In genomic region chr2:113838277-113838676, GRCh38 we compare ENCODE assay signal across 35 cellular contexts. TPM values are rescaled to one million over a fixed set of nuclear protein-coding genes. Genes with fewer than 3 reads are reported as not detected.
DNase-seq lines count a peak whose midpoint lies in the region; ATAC-seq, FAIRE-seq and TF ChIP-seq lines count a peak whose summit lies in the region.
"Had no signal": no experiment of that assay in that cellular context is flagged by ENCODE, and none has a peak within 500 bp of the region (broad histone marks: within the 10 kb centered on the region; RNA-seq: fewer than 3 reads in every experiment).

No MANE protein-coding gene starts in this region.

- no TSS peak for BruUV-seq in HepG2 (replicated peaks; lab: Mats Ljungman, UMichigan)

- ATAC-seq in HepG2 (peak; percentile 79), right lobe of liver (no peak), GM19023 (IDR thresholded peaks at IDR 0.05; ENCODE audit: unreplicated experiment) (no peak)
- ATAC-seq: A549; CD8-positive, alpha-beta T cell had no signal

- no peak overlapping the region for H3K27ac ChIP-seq in HepG2 (ENCODE audit: extremely low read length, insufficient read depth, low read length)
- H3K27ac ChIP-seq in right lobe of liver = no peak overlapping the region
- H3K27ac ChIP-seq in liver (ENCODE audit: low read depth in 1 of 2, low read length in 2 of 2) = no peak overlapping the region
- H3K27ac ChIP-seq: 22Rv1; A549; BLaER1; BLaER1 treated with 17β-estradiol and CSF1 and Interleukin-3, amounts not matched to agents 10 nM and 100 nM; C4-2B had no signal

- no peaks in the 10 kb centered on the region for H4K20me1 ChIP-seq in HepG2 (ENCODE audit: insufficient read depth, low read length)
- H4K20me1 ChIP-seq: BLaER1; BLaER1 treated with 17β-estradiol and CSF1 and Interleukin-3, amounts not matched to agents 10 nM and 100 nM had no signal

- CTCF ChIA-PET in HepG2 (lab: Yijun Ruan, JAX; ENCODE audit: low intra/inter-chr PET ratio, low total read pairs) = no interaction called here

- H3K4me1 ChIP-seq in HepG2 (ENCODE audit: insufficient read depth, low read length) = peaks cover 32% of the 10 kb centered on the region
- H3K4me1 ChIP-seq in right lobe of liver = no peaks in the 10 kb centered on the region
- no peaks in the 10 kb centered on the region for H3K4me1 ChIP-seq in liver (ENCODE audit: control insufficient read depth in 4 of 4, insufficient read depth in 4 of 4, low read length in 3 of 4)
- H3K4me1 ChIP-seq: A549; BE2C; BLaER1; BLaER1 treated with 17β-estradiol and CSF1 and Interleukin-3, amounts not matched to agents 10 nM and 100 nM had no signal

- no peaks in the 10 kb centered on the region for H3K27me3 ChIP-seq in HepG2 (ENCODE audit: control insufficient read depth in 1 of 2, insufficient read depth in 2 of 2, low read length in 2 of 2)
- H3K27me3 ChIP-seq in right lobe of liver = no peaks in the 10 kb centered on the region
- H3K27me3 ChIP-seq in liver (ENCODE audit: control insufficient read depth in 4 of 4, insufficient read depth in 4 of 4, low read length in 3 of 4) = no peaks in the 10 kb centered on the region
- H3K27me3 ChIP-seq: BE2C; BLaER1; BLaER1 treated with 17β-estradiol and CSF1 and Interleukin-3, amounts not matched to agents 10 nM and 100 nM had no signal

- H3K4me3 ChIP-seq in HepG2 (replicated peaks in 1 of 3; ENCODE audit: insufficient read depth in 1 of 3, low read depth in 2 of 3, low read length in 3 of 3) = peak overlapping the region in 1 of 3 experiments; percentile 8; a peak in 2 of 6 replicates
- H3K4me3 ChIP-seq in right lobe of liver = no peak overlapping the region
- H3K4me3 ChIP-seq in liver (ENCODE audit: low read depth in 1 of 3, low read length in 3 of 3) = no peak overlapping the region
- H3K4me3 ChIP-seq: A549; BLaER1; BLaER1 treated with 17β-estradiol and CSF1 and Interleukin-3, amounts not matched to agents 10 nM and 100 nM had no signal

- in situ Hi-C loops in HepG2 (cut with HindIII; ENCODE audit: extremely low pct_ligation_motif_present, low pct_unique_long_range_greater_than_20kb) (no loop called here), KBM-7 (cut with MboI; ENCODE audit: low pct_unique_long_range_greater_than_20kb, low sequenced_read_pairs) (no loop called here)

- H3K4me2 ChIP-seq in HepG2 (ENCODE audit: low read depth, low read length) = peak overlapping the region; percentile 67
- H3K4me2 ChIP-seq: A549; BLaER1; BLaER1 treated with 17β-estradiol and CSF1 and Interleukin-3, amounts not matched to agents 10 nM and 100 nM had no signal

- H3K9ac ChIP-seq in HepG2 (ENCODE audit: insufficient read depth, low read depth, low read length) (no peak overlapping the region), liver (ENCODE audit: low read depth in 1 of 2, low read length in 2 of 2) (no peak overlapping the region)
- H3K9ac ChIP-seq: BLaER1; BLaER1 treated with 17β-estradiol and CSF1 and Interleukin-3, amounts not matched to agents 10 nM and 100 nM had no signal

- WGBS in HepG2 (ENCODE audit: low lambda C conversion rate) = 1% methylated on average over 2 of the region's 2 CpGs
- 62% methylated on average over 2 of the region's 2 CpGs for WGBS in right lobe of liver (ENCODE audit: insufficient coverage, low coverage, low lambda C conversion rate, missing lambda C conversion rate)
- WGBS in liver = 75% methylated on average over 2 of the region's 2 CpGs

- peak; percentile 37 for DNase-seq in HepG2 (ENCODE audit: low spot score)
- DNase-seq in right lobe of liver = no peak
- peak; percentile 19 for DNase-seq in HuH-7 (ENCODE audit: low spot score)
- peak; percentile 20 for DNase-seq in HuH-7.5 (ENCODE audit: low spot score)
- no peak for DNase-seq in effector CD4-positive, alpha-beta T cell
- no peak for DNase-seq in KBM-7
- DNase-seq: 8988T; ACHN; AML-193; BE2C; C1 segment of cervical spinal cord; Caco-2; Calu3; CD4-positive, alpha-beta memory T cell; CD4-positive, alpha-beta T cell; CD4-positive, CD25-positive, alpha-beta regulatory T cell; CD8-positive, alpha-beta memory T cell; CD8-positive, alpha-beta T cell; COR-L47; DMS 273 treated with DMSO at 0.1 percent for 48 hours; DMS153; DMS53; DMS79; DMS79 treated with DMSO at 0.1 percent for 48 hours; DND-41; EL had no signal

- TF ChIP-seq CTCF in HepG2 (CRISPR knock-in tag; IDR thresholded peaks at IDR 0.05) = no peak
- no peak for TF ChIP-seq CTCF in right lobe of liver (IDR thresholded peaks at IDR 0.05)
- TF ChIP-seq CTCF in liver (IDR thresholded peaks at IDR 0.05; ENCODE audit: low read depth, low read length, missing input control) = no peak

- TF ChIP-seq POLR2A in HepG2 (IDR thresholded peaks at IDR 0.05; ENCODE audit: insufficient read depth in 1 of 2, low read depth in 2 of 2, low read length in 2 of 2) = no peak
- no peak for TF ChIP-seq POLR2A in right lobe of liver (IDR thresholded peaks at IDR 0.05)

- TF ChIP-seq EP300 in HepG2 (IDR thresholded peaks at IDR 0.05; ENCODE audit: low read depth in 2 of 2, low read length in 2 of 2) (no peak), HepG2 (CRISPR knock-in tag; IDR thresholded peaks at IDR 0.05; ENCODE audit: borderline replicate concordance) (no peak)

- POLR2A ChIA-PET in HepG2 (lab: Yijun Ruan, JAX) = interaction anchor here (1.1 to 1.8 kb wide), 3 partner anchors 51 to 140 kb away, joined by 4 to 10 read pairs (median 5); partner anchors contain the start of genes ACTR3 and SLC35F5

- TF ChIP-seq RAD21 in HepG2 (CRISPR knock-in tag; IDR thresholded peaks at IDR 0.05) (no peak), liver (IDR thresholded peaks at IDR 0.05) (no peak)

- FAIRE-seq in HepG2 (lab: Jason Lieb, UNC) = no peak
- FAIRE-seq: A204.1, A549, D721Med had no signal

- H3K36me3 ChIP-seq in HepG2 (replicated peaks in 1 of 2; ENCODE audit: control insufficient read depth in 1 of 2, insufficient read depth in 2 of 2, low read length in 2 of 2) (no peaks in the 10 kb centered on the region), right lobe of liver (no peaks in the 10 kb centered on the region), liver (ENCODE audit: control insufficient read depth in 4 of 4, insufficient read depth in 3 of 4, low read depth in 1 of 4, low read length in 3 of 4) (no peaks in the 10 kb centered on the region)
- H3K36me3 ChIP-seq: BE2C; BLaER1; BLaER1 treated with 17β-estradiol and CSF1 and Interleukin-3, amounts not matched to agents 10 nM and 100 nM had no signal

- H3K79me2 ChIP-seq in HepG2 (ENCODE audit: insufficient read depth, low read length) = no peaks in the 10 kb centered on the region

- intact Hi-C loops in HepG2 (cut with micrococcal nuclease; ENCODE audit: unreplicated experiment) (no loop called here), right lobe of liver (cut with DNase I) (no loop called here)

- no peak overlapping the region for H2AFZ ChIP-seq in HepG2 (ENCODE audit: low read length)

- H3K9me3 ChIP-seq in HepG2 (ENCODE audit: low read length) (no peaks in the 10 kb centered on the region), right lobe of liver (no peaks in the 10 kb centered on the region), liver (ENCODE audit: control insufficient read depth in 4 of 4, low read length in 3 of 4) (no peaks in the 10 kb centered on the region)
- H3K9me3 ChIP-seq: A549; BE2C; BLaER1; BLaER1 treated with 17β-estradiol and CSF1 and Interleukin-3, amounts not matched to agents 10 nM and 100 nM; Caco-2 had no signal

TF ChIP-seq in HepG2, 621 proteins besides CTCF, POLR2A, EP300 and RAD21 (continues in another document):
- 0 out of 2 replicates have a peak, but pooled peaks have one; percentile 15 for TF ChIP-seq KLF6 (CRISPR knock-in tag; IDR thresholded peaks at IDR 0.05)
- peak; percentile 46; the same call in 1 of the 2 replicates for TF ChIP-seq HDAC1 (CRISPR knock-in tag; IDR thresholded peaks at IDR 0.05)
- TF ChIP-seq ELF4 (CRISPR knock-in tag; IDR thresholded peaks at IDR 0.05; ENCODE audit: borderline replicate concordance) = 0 out of 2 replicates have a peak, but pooled peaks have one; percentile 28
- peak; percentile 87 for TF ChIP-seq ZNF629 (CRISPR knock-in tag; conservative IDR thresholded peaks at IDR 0.05)
- TF ChIP-seq ZFP90 (CRISPR knock-in tag; IDR thresholded peaks at IDR 0.05; ENCODE audit: borderline replicate concordance) = no peak

RNA-seq across cellular contexts. Expression of gene ACTR3, which starts 51.6 kb away (rescaled TPM):
- total RNA-seq in HepG2 (2016; rRNA removed; fragmentation: Illumina TruSeq; extraction: Trizol) (225 and 321 TPM in 2 replicates), right lobe of liver (100 to 1,000 TPM in 1 of 6 experiments, 10 to 100 TPM in 5; 44.1 to 108 (median 66.2) TPM), liver (10 to 100 TPM; 63.6 to 99.6 TPM)
- total RNA-seq in HepG2 (2016; cell fraction: cytosol; rRNA removed; fragmentation: Illumina TruSeq; extraction: Trizol; ENCODE audit: low read depth) = 18.8 and 19.5 TPM in 2 replicates
- 228 and 315 TPM in 2 replicates for total RNA-seq in HepG2 (2016; cell fraction: insoluble cytoplasmic fraction; rRNA removed; fragmentation: Illumina TruSeq; extraction: Trizol)
- total RNA-seq in HepG2 (2016; cell fraction: membrane; rRNA removed; fragmentation: Illumina TruSeq; extraction: Trizol) = 52.2 and 56.6 TPM in 2 replicates
- 127 and 131 TPM in 2 replicates for total RNA-seq in HepG2 (2016; cell fraction: nucleus; rRNA removed; fragmentation: Illumina TruSeq; extraction: Trizol)
- polyA plus RNA-seq in HepG2 (2011; rRNA removed) (97.1 and 123 TPM in 2 replicates), liver (10 to 100 TPM; 34.4 to 39.9 TPM)
- 60.4 and 86.6 TPM in 2 replicates for polyA plus RNA-seq in HepG2 (2011; cell fraction: cytosol; rRNA removed)
- polyA plus RNA-seq in HepG2 (2011; cell fraction: nucleus; rRNA removed) = 31.1 and 37.9 TPM in 2 replicates
- 118 and 123 TPM in 2 replicates for polyA plus RNA-seq in HepG2 (2012)
- 12.9 and 14.5 TPM in 2 replicates for polyA plus RNA-seq in HepG2 (2016; cell fraction: cytosol; fragmentation: Illumina TruSeq; extraction: Trizol; ENCODE audit: low read depth)
- polyA plus RNA-seq in HepG2 (2016; cell fraction: insoluble cytoplasmic fraction; fragmentation: Illumina TruSeq; extraction: Trizol; ENCODE audit: low read depth) = 250 and 264 TPM in 2 replicates
- polyA plus RNA-seq in HepG2 (2016; cell fraction: membrane; fragmentation: Illumina TruSeq; extraction: Trizol; ENCODE audit: low read depth) = 26.5 and 26.8 TPM in 2 replicates
- 96.6 and 101 TPM in 2 replicates for polyA plus RNA-seq in HepG2 (2016; cell fraction: nucleus; fragmentation: Illumina TruSeq; extraction: Trizol; ENCODE audit: insufficient read depth, low read depth)
- polyA minus RNA-seq in HepG2 (2011; rRNA and poly(A)+ RNA removed; ENCODE audit: low replicate concordance) = 74.5 and 227 TPM in 2 replicates
- polyA minus RNA-seq in HepG2 (2011; cell fraction: cytosol; rRNA and poly(A)+ RNA removed) = 198 and 203 TPM in 2 replicates
- 201 and 233 TPM in 2 replicates for polyA minus RNA-seq in HepG2 (2011; cell fraction: nucleus; rRNA and poly(A)+ RNA removed)

Comparison
In these comparisons a context has a peak if more than half of its experiments do, and no peak if none do; other contexts are left out.
1. DNase-seq: peak in HepG2 (single experiment), HuH-7 (single experiment) and HuH-7.5 (single experiment); none in right lobe of liver (0 of 3), effector CD4-positive, alpha-beta T cell (single experiment) and KBM-7 (single experiment).